Comparison of ENCODE assay signal across 8 cellular contexts in genomic region chr13:28754698-28755545, GRCh38. TPM values are rescaled to one million over a fixed set of nuclear protein-coding genes. Genes with fewer than 3 reads are reported as not detected.
A peak's percentile ranks its signal among the peaks of the same experiment; 100 is the strongest.
DNase-seq lines count a peak whose midpoint lies in the region; ATAC-seq and TF ChIP-seq lines count a peak whose summit lies in the region.

No MANE protein-coding gene starts in this region.

- peak overlapping the region in 1 of 3 donors; percentile 40 for H3K9ac ChIP-seq in skeletal muscle tissue (ENCODE audit: low read depth in 1 of 3, low read length in 3 of 3)

- H3K4me3 ChIP-seq in skeletal muscle tissue (ENCODE audit: low read length in 3 of 3): peak overlapping the region; percentile 11 to 52 (median 27)

- peak; percentile 61 for ATAC-seq in WTC11
- peak; percentile 38 to 65 for ATAC-seq in left cardiac atrium
- ATAC-seq in HG03280 (IDR thresholded peaks at IDR 0.05; ENCODE audit: unreplicated experiment): no peak

- peak overlapping the region; percentile 66 for H3K27ac Mint-ChIP-seq in WTC11

- peaks cover 0 to 6% (median 5%) of the 10 kb centered on the region in 3 donors for H3K4me1 ChIP-seq in skeletal muscle tissue (ENCODE audit: control insufficient read depth in 3 of 3, insufficient read depth in 3 of 3, low read length in 3 of 3)

- H3K9me3 ChIP-seq in skeletal muscle tissue (ENCODE audit: control insufficient read depth in 3 of 3, low read length in 3 of 3): no peaks in the 10 kb centered on the region

- peaks cover 35% of the 10 kb centered on the region for H3K9me3 Mint-ChIP-seq in WTC11

- peak; percentile 11 for DNase-seq in stimulated activated CD4-positive, alpha-beta T cell treated with anti-CD3 and anti-CD28 coated beads, Interleukin-15, amount 100 ng/mL, for 24 hours
- DNase-seq in stimulated activated CD4-positive, alpha-beta T cell treated with anti-CD3 and anti-CD28 coated beads, Interleukin-2, amount 100 ng/mL, for 24 hours: no peak
- DNase-seq in WTC11 (ENCODE audit: low spot score) (peak; percentile 60), left cardiac atrium (peak; percentile 58), DMS153 (lab: John Stamatoyannopoulos, UW) (no peak), NCI-H2196 treated with DMSO at 0.1 percent for 48 hours (lab: John Stamatoyannopoulos, UW; ENCODE audit: unreplicated experiment) (no peak)

- no peak overlapping the region for H3K4me3 Mint-ChIP-seq in WTC11

- no peak for TF ChIP-seq CTCF in WTC11 (IDR thresholded peaks at IDR 0.05)

- H3K27me3 ChIP-seq in skeletal muscle tissue (ENCODE audit: control insufficient read depth in 3 of 3, insufficient read depth in 3 of 3, low read length in 3 of 3): no peaks in the 10 kb centered on the region

- H3K27me3 Mint-ChIP-seq in WTC11 (ENCODE audit: low read depth): no peaks in the 10 kb centered on the region; the same call in 1 of the 2 replicates

- intact Hi-C loops in left cardiac atrium (cut with DNase I): no loop called here

- H3K36me3 ChIP-seq in skeletal muscle tissue (ENCODE audit: control insufficient read depth in 3 of 3, insufficient read depth in 3 of 3, low read length in 3 of 3): no peaks in the 10 kb centered on the region

- H3K4me1 Mint-ChIP-seq in WTC11: peaks cover 34% of the 10 kb centered on the region

- H3K36me3 Mint-ChIP-seq in WTC11: peaks cover 23% of the 10 kb centered on the region

- H3K27ac ChIP-seq in skeletal muscle tissue (ENCODE audit: low read depth, low read length): peak overlapping the region; percentile 59

- POLR2A ChIA-PET in WTC11 (lab: Charles Lee): no interaction called here

- CTCF ChIA-PET in WTC11 (lab: Charles Lee): interaction anchor here (0.5 to 2.7 kb wide), 8 partner anchors 9 to 163 kb away, joined by 3 to 15 read pairs (median 3); no protein-coding TSS in a partner anchor

TF ChIP-seq in WTC11, 78 proteins besides CTCF, POLR2A, EP300 and RAD21:
- TF ChIP-seq CBFB (CRISPR knock-in tag; IDR thresholded peaks at IDR 0.05; ENCODE audit: low read depth) (0 out of 2 replicates have a peak, but pooled peaks have one; percentile 47), ZNF396 (CRISPR knock-in tag; IDR thresholded peaks at IDR 0.05; ENCODE audit: borderline replicate concordance) (no peak)

RNA-seq across cellular contexts. Expression of gene SLC46A3, which starts 36.2 kb away (rescaled TPM):
- total RNA-seq in WTC11 (2021): 0.39 to 0.79 TPM (median 0.55 TPM) in 3 replicates
- total RNA-seq in left cardiac atrium: 10 to 100 TPM; 15.0 to 17.6 TPM
- total RNA-seq in skeletal muscle tissue: 2.1 TPM

Comparison
In these comparisons a context has a peak if more than half of its experiments do, and no peak if none do; other contexts are left out.
1. DNase-seq: peak in stimulated activated CD4-positive, alpha-beta T cell treated with anti-CD3 and anti-CD28 coated beads, Interleukin-15, amount 100 ng/mL, for 24 hours (single experiment), WTC11 (single experiment) and left cardiac atrium (single experiment); none in stimulated activated CD4-positive, alpha-beta T cell treated with anti-CD3 and anti-CD28 coated beads, Interleukin-2, amount 100 ng/mL, for 24 hours (0 of 2), DMS153 (single experiment) and NCI-H2196 treated with DMSO at 0.1 percent for 48 hours (single experiment).